ENCODE assay signal across 16 cellular contexts in the genomic region with DNA sequence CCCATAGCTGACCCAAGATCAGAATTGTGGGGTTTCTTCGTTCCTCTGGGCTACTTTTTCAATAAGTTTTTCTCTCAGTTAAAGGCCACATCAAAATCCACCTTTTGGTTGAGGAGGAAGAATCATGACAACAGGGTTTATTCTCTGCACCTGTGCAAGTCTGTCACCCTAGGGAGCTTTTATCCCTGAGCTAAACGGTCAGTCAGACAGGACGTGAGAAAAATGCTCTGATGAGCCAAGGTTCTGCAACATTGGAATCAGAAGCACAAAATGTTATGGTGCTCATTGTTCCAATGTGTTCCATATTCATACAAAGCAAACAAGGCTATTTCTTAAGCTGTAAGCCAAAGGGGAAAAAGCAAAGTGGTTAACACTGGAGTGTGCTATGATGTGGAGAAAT. TPM values are rescaled to one million over a fixed set of nuclear protein-coding genes. Genes with fewer than 3 reads are reported as not detected.
DNase-seq lines count a peak whose midpoint lies in the region; ATAC-seq, FAIRE-seq and TF ChIP-seq lines count a peak whose summit lies in the region.
"Had no signal": no experiment of that assay in that cellular context is flagged by ENCODE, and none has a peak within 500 bp of the region (broad histone marks: within the 10 kb centered on the region; RNA-seq: fewer than 3 reads in every experiment).

No MANE protein-coding gene starts in this region.

- no peaks in the 10 kb centered on the region for H3K27me3 ChIP-seq in bronchial epithelial cell (ENCODE audit: control insufficient read depth, insufficient read depth, low read length)
- H3K27me3 ChIP-seq: gastrocnemius medialis had no signal

- TF ChIP-seq CTCF in bronchial epithelial cell (IDR thresholded peaks at IDR 0.05; ENCODE audit: insufficient read depth, low read length, severe bottlenecking): no peak
- TF ChIP-seq CTCF in chondrocyte (IDR thresholded peaks at IDR 0.05): no peak

- no peak overlapping the region for H3K27ac Mint-ChIP-seq in chondrocyte (ENCODE audit: unreplicated experiment)
- H3K27ac Mint-ChIP-seq: CD8-positive, alpha-beta T cell; H9 had no signal

- no peaks in the 10 kb centered on the region for H3K36me3 Mint-ChIP-seq in chondrocyte (ENCODE audit: low read depth)
- H3K36me3 Mint-ChIP-seq: CD8-positive, alpha-beta T cell had no signal

- H3K9me3 Mint-ChIP-seq in chondrocyte (ENCODE audit: low read depth): no peaks in the 10 kb centered on the region
- H3K9me3 Mint-ChIP-seq: CD8-positive, alpha-beta T cell; H9 had no signal

- FAIRE-seq in bronchial epithelial cell (lab: Jason Lieb, UNC): peak; percentile 23
- FAIRE-seq: kidney had no signal

- DNase-seq in bronchial epithelial cell (ENCODE audit: low read depth) (no peak), T1000 (lab: John Stamatoyannopoulos, UW) (no peak), GOT3 (lab: John Stamatoyannopoulos, UW) (no peak), chondrocyte (ENCODE audit: low spot score) (no peak), GDM1 (lab: John Stamatoyannopoulos, UW) (no peak)
- DNase-seq: CD8-positive, alpha-beta T cell; gastrocnemius medialis; H9; kidney; NCI-H2081 treated with DMSO at 0.1 percent for 48 hours; PC-3; stimulated activated CD8-positive, alpha-beta memory T cell treated with anti-CD3 and anti-CD28 coated beads, Interleukin-4, amount 100 ng/mL, for 48 hours had no signal

- ATAC-seq in GM18873 (IDR thresholded peaks at IDR 0.05; ENCODE audit: low FRiP score, unreplicated experiment) (peak; percentile 18), GM21619 (IDR thresholded peaks at IDR 0.05; ENCODE audit: unreplicated experiment) (peak; percentile 40), HG03097 (IDR thresholded peaks at IDR 0.05; ENCODE audit: low FRiP score, unreplicated experiment) (peak; percentile 21)
- ATAC-seq: CD8-positive, alpha-beta T cell; gastrocnemius medialis; PC-3 had no signal

- H3K27me3 Mint-ChIP-seq in chondrocyte (ENCODE audit: low read depth): peaks cover 18% of the 10 kb centered on the region

- H3K36me3 ChIP-seq in bronchial epithelial cell (ENCODE audit: control insufficient read depth, insufficient read depth, low read length): no peaks in the 10 kb centered on the region
- H3K36me3 ChIP-seq: gastrocnemius medialis had no signal

- no peak overlapping the region for H3K4me3 ChIP-seq in bronchial epithelial cell (ENCODE audit: low read depth, low read length)
- H3K4me3 ChIP-seq: gastrocnemius medialis, smooth muscle cell had no signal

- H3K4me3 Mint-ChIP-seq in chondrocyte (ENCODE audit: unreplicated experiment): no peak overlapping the region
- H3K4me3 Mint-ChIP-seq: CD8-positive, alpha-beta T cell; H9 had no signal

- no peaks in the 10 kb centered on the region for H3K4me1 Mint-ChIP-seq in chondrocyte (ENCODE audit: low read depth)
- H3K4me1 Mint-ChIP-seq: H9 had no signal

RNA-seq across cellular contexts. Expression of a gene that starts 7.4 kb away (rescaled TPM):
- total RNA-seq in bronchial epithelial cell (not detected in 2 replicates), chondrocyte (not detected in 3 replicates)
- total RNA-seq: CD8-positive, alpha-beta T cell; gastrocnemius medialis; H9; PC-3; smooth muscle cell had no signal

RNA-seq across cellular contexts. Expression of a gene that starts 51.8 kb away (rescaled TPM):
- total RNA-seq in bronchial epithelial cell: 32.9 and 37.6 TPM in 2 replicates
- total RNA-seq in chondrocyte: 4.8 to 8.5 TPM (median 6.7 TPM) in 3 replicates
- total RNA-seq: smooth muscle cell had no signal

RNA-seq across cellular contexts. Expression of a gene that starts 52.0 kb away (rescaled TPM):
- total RNA-seq in bronchial epithelial cell (9.7 and 10.2 TPM in 2 replicates), chondrocyte (3.6 to 7.3 TPM (median 4.3 TPM) in 3 replicates)
- total RNA-seq: smooth muscle cell had no signal
